In genomic region chr2:73927344-73927743, GRCh38 we compare ENCODE assay signal across 8 cellular contexts. TPM values are rescaled to one million over a fixed set of nuclear protein-coding genes. Genes with fewer than 3 reads are reported as not detected.
DNase-seq lines count a peak whose midpoint lies in the region; ATAC-seq and TF ChIP-seq lines count a peak whose summit lies in the region.

No MANE protein-coding gene starts in this region.

- peaks cover 4% of the 10 kb centered on the region for H3K36me3 ChIP-seq in CD4-positive, CD25-positive, alpha-beta regulatory T cell (ENCODE audit: control insufficient read depth, insufficient read depth, low read length)
- no peaks in the 10 kb centered on the region for H3K36me3 ChIP-seq in PC-3 (ENCODE audit: low read depth, low read length)
- H3K36me3 ChIP-seq in neuronal stem cell (replicated peaks in 1 of 2; ENCODE audit: control insufficient read depth in 2 of 2, insufficient read depth in 2 of 2, low read length in 2 of 2): peaks cover 2 to 30% of the 10 kb centered on the region in 2 donors

- no peak overlapping the region for H3K18ac ChIP-seq in neuronal stem cell (ENCODE audit: low read length)

- H3K14ac ChIP-seq in neuronal stem cell (ENCODE audit: low read length): no peak overlapping the region

- H3K9ac ChIP-seq in PC-3 (ENCODE audit: low read length) (peak overlapping the region; percentile 97), neuronal stem cell (ENCODE audit: low read depth, low read length, poor library complexity) (no peak overlapping the region)

- peaks cover 2% of the 10 kb centered on the region for H3K79me1 ChIP-seq in neuronal stem cell (ENCODE audit: low read depth, low read length)

- WGBS in neuronal stem cell (ENCODE audit: extremely low coverage in 2 of 2, insufficient read length in 2 of 2, insufficient replicate concordance in 1 of 2), 2 donors: no CpG with 5 or more reads among the region's 6 CpGs

- no peak overlapping the region for H2BK15ac ChIP-seq in neuronal stem cell (ENCODE audit: low read length)

- CTCF ChIA-PET in PC-3 (lab: Charles Lee): no interaction called here

- H3K27me3 Mint-ChIP-seq in CD4-positive, CD25-positive, alpha-beta regulatory T cell: peaks cover 9% of the 10 kb centered on the region
- peaks cover 12% of the 10 kb centered on the region for H3K27me3 Mint-ChIP-seq in endothelial cell (ENCODE audit: unreplicated experiment)

- peaks cover 37 to 61% (median 43%) of the 10 kb centered on the region in 4 donors for H3K4me1 Mint-ChIP-seq in CD4-positive, CD25-positive, alpha-beta regulatory T cell
- H3K4me1 Mint-ChIP-seq in endothelial cell (ENCODE audit: unreplicated experiment): peaks cover 25% of the 10 kb centered on the region

- H3K36me3 Mint-ChIP-seq in CD4-positive, CD25-positive, alpha-beta regulatory T cell: peaks cover 24% of the 10 kb centered on the region
- H3K36me3 Mint-ChIP-seq in endothelial cell (ENCODE audit: low read depth, unreplicated experiment): peaks cover 10% of the 10 kb centered on the region

- POLR2A ChIA-PET in PC-3 (lab: Charles Lee; ENCODE audit: unreplicated experiment): interaction anchor here (0.6 kb wide), 2 partner anchors 14 to 57 kb away, joined by 3 read pairs; no protein-coding TSS in a partner anchor

- H3K9me3 ChIP-seq in CD4-positive, CD25-positive, alpha-beta regulatory T cell (ENCODE audit: control insufficient read depth in 2 of 2, low read length in 2 of 2): no peaks in the 10 kb centered on the region
- H3K9me3 ChIP-seq in PC-3 (ENCODE audit: low read length) (no peaks in the 10 kb centered on the region), neuronal stem cell (replicated peaks in 1 of 2; ENCODE audit: control insufficient read depth in 2 of 2, insufficient read depth in 1 of 2, low read depth in 1 of 2, low read length in 2 of 2) (no peaks in the 10 kb centered on the region)

- peak overlapping the region; percentile 89 for H3K4me2 ChIP-seq in PC-3 (ENCODE audit: low read length)
- H3K4me2 ChIP-seq in neuronal stem cell (ENCODE audit: insufficient read depth, low read length, poor library complexity, severe bottlenecking): peak overlapping the region; percentile 63

- no peak overlapping the region for H2BK5ac ChIP-seq in neuronal stem cell (ENCODE audit: low read length)

- BruUV-seq in PC-3 (replicated peaks; lab: Mats Ljungman, UMichigan): no TSS peak

- H3K23ac ChIP-seq in neuronal stem cell (ENCODE audit: low read depth, low read length, poor library complexity): no peak overlapping the region

- H3K27me3 ChIP-seq in CD4-positive, CD25-positive, alpha-beta regulatory T cell (ENCODE audit: control insufficient read depth, insufficient read depth, low read length): no peaks in the 10 kb centered on the region
- no peaks in the 10 kb centered on the region for H3K27me3 ChIP-seq in PC-3 (ENCODE audit: low read length)
- peaks cover 0 to 5% (median 0%) of the 10 kb centered on the region in 3 experiments for H3K27me3 ChIP-seq in neuronal stem cell (ENCODE audit: control insufficient read depth in 3 of 3, insufficient read depth in 3 of 3, low read depth in 1 of 3, low read length in 3 of 3)

- intact Hi-C loops in PC-3 (cut with micrococcal nuclease): loop anchor here (2.0 kb wide), 1 partner anchor 99 kb away; the partner anchor contains the start of gene STAMBP

- H4K8ac ChIP-seq in neuronal stem cell (ENCODE audit: low read depth, low read length): no peak overlapping the region

- peak overlapping the region; percentile 85 for H3K4me3 ChIP-seq in CD4-positive, CD25-positive, alpha-beta regulatory T cell (ENCODE audit: low read depth, low read length)
- H3K4me3 ChIP-seq in PC-3 (ENCODE audit: low read length): peak overlapping the region; percentile 75
- peak overlapping the region; percentile 60 to 90 for H3K4me3 ChIP-seq in neuronal stem cell (ENCODE audit: low read length in 2 of 2)

- no peak overlapping the region for H2BK120ac ChIP-seq in neuronal stem cell (ENCODE audit: low read depth, low read length)

- H3F3A ChIP-seq in PC-3 (ENCODE audit: low read length, unreplicated experiment): no peaks in the 10 kb centered on the region

- H2AFZ ChIP-seq in PC-3 (ENCODE audit: low read length) (peak overlapping the region; percentile 79), neuronal stem cell (ENCODE audit: low read length) (no peak overlapping the region)

- H4K91ac ChIP-seq in neuronal stem cell (ENCODE audit: low read depth, low read length, poor library complexity): no peak overlapping the region

- no peak overlapping the region for H2BK12ac ChIP-seq in neuronal stem cell (ENCODE audit: low read length)

- H3K79me2 ChIP-seq in PC-3 (ENCODE audit: low read length): peaks cover 54% of the 10 kb centered on the region

- no peaks in the 10 kb centered on the region for H3K9me3 Mint-ChIP-seq in CD4-positive, CD25-positive, alpha-beta regulatory T cell
- H3K9me3 Mint-ChIP-seq in endothelial cell (ENCODE audit: unreplicated experiment): no peaks in the 10 kb centered on the region

- no peaks in the 10 kb centered on the region for H3K9me2 ChIP-seq in PC-3 (replicated peaks; ENCODE audit: low read length)

- ATAC-seq in CD4-positive, CD25-positive, alpha-beta regulatory T cell (ENCODE audit: low read depth in 2 of 2): no peak
- no peak for ATAC-seq in PC-3
- ATAC-seq in HG03097 (IDR thresholded peaks at IDR 0.05; ENCODE audit: low FRiP score, unreplicated experiment): no peak
- no peak for ATAC-seq in GM19397 (IDR thresholded peaks at IDR 0.05; ENCODE audit: unreplicated experiment)

- H2AK5ac ChIP-seq in neuronal stem cell (ENCODE audit: low read depth, low read length): no peak overlapping the region

- no peaks in the 10 kb centered on the region for H4K20me1 ChIP-seq in PC-3 (ENCODE audit: low read length)

- no peak for DNase-seq in CD4-positive, CD25-positive, alpha-beta regulatory T cell
- DNase-seq in PC-3: no peak
- no peak for DNase-seq in endothelial cell (ENCODE audit: low spot score)
- DNase-seq in neuronal stem cell (ENCODE audit: low spot score): no peak
- no peak for DNase-seq in activated effector memory CD4-positive, alpha-beta T cell treated with Interleukin-2 at 50 U/mL for 16 hours
- DNase-seq in AML-193 (lab: John Stamatoyannopoulos, UW): no peak

- H3K4me3 Mint-ChIP-seq in CD4-positive, CD25-positive, alpha-beta regulatory T cell: peak overlapping the region; percentile 83 to 98 (median 95)
- H3K4me3 Mint-ChIP-seq in endothelial cell (ENCODE audit: unreplicated experiment): peak overlapping the region; percentile 88

- H3K27ac Mint-ChIP-seq in CD4-positive, CD25-positive, alpha-beta regulatory T cell: peak overlapping the region; percentile 97 to 100 (median 98)
- peak overlapping the region; percentile 98 for H3K27ac Mint-ChIP-seq in endothelial cell (ENCODE audit: unreplicated experiment)

- TF ChIP-seq CTCF in PC-3 (conservative IDR thresholded peaks at IDR 0.05; ENCODE audit: low read depth, low read length): no peak
- TF ChIP-seq CTCF in endothelial cell (IDR thresholded peaks at IDR 0.05; ENCODE audit: unreplicated experiment): no peak

- H3K27ac ChIP-seq in CD4-positive, CD25-positive, alpha-beta regulatory T cell (ENCODE audit: insufficient read depth, low read length, poor library complexity, severe bottlenecking): peak overlapping the region; percentile 97
- H3K27ac ChIP-seq in PC-3 (ENCODE audit: low read length) (peak overlapping the region; percentile 78), neuronal stem cell (replicated peaks; ENCODE audit: low read length) (no peak overlapping the region)

- H3K4me1 ChIP-seq in CD4-positive, CD25-positive, alpha-beta regulatory T cell (ENCODE audit: control insufficient read depth, insufficient read depth, low read length, poor library complexity, severe bottlenecking): peaks cover 46% of the 10 kb centered on the region
- H3K4me1 ChIP-seq in PC-3 (ENCODE audit: insufficient read depth, low read length) (peaks cover 43% of the 10 kb centered on the region), neuronal stem cell (ENCODE audit: control insufficient read depth in 2 of 2, insufficient read depth in 1 of 2, low read depth in 1 of 2, low read length in 2 of 2) (peaks cover 0 to 6% of the 10 kb centered on the region in 2 donors)

- no peak overlapping the region for H3K4ac ChIP-seq in neuronal stem cell (ENCODE audit: low read length)

RNA-seq across cellular contexts. Expression of gene DGUOK, which starts 0.7 kb away (rescaled TPM):
- 43.5 TPM for total RNA-seq in CD4-positive, CD25-positive, alpha-beta regulatory T cell
- 100 to 1,000 TPM; 182 to 226 (median 205) TPM for polyA plus RNA-seq in CD4-positive, CD25-positive, alpha-beta regulatory T cell
- total RNA-seq in PC-3 (2014; rRNA removed): 42.2 and 61.3 TPM in 2 replicates
- 68.3 TPM for total RNA-seq in endothelial cell (ENCODE audit: unreplicated experiment)
- 175 TPM for polyA plus RNA-seq in neuronal stem cell (2013, experiment 1 of 2)
- polyA plus RNA-seq in neuronal stem cell (2013, experiment 2 of 2): 176 TPM

RNA-seq across cellular contexts. Expression of gene ACTG2, which starts 34.5 kb away (rescaled TPM):
- total RNA-seq in CD4-positive, CD25-positive, alpha-beta regulatory T cell: 0.64 TPM
- 1 to 10 TPM; 2.4 to 6.6 (median 3.7) TPM for polyA plus RNA-seq in CD4-positive, CD25-positive, alpha-beta regulatory T cell
- total RNA-seq in PC-3 (2014; rRNA removed) (1.6 and 3.8 TPM in 2 replicates), endothelial cell (ENCODE audit: unreplicated experiment) (8.3 TPM)
- polyA plus RNA-seq in neuronal stem cell (2013, experiment 1 of 2): 0.77 TPM
- polyA plus RNA-seq in neuronal stem cell (2013, experiment 2 of 2): 0.73 TPM

RNA-seq across cellular contexts. Expression of gene TET3, which starts 57.4 kb away (rescaled TPM):
- total RNA-seq in CD4-positive, CD25-positive, alpha-beta regulatory T cell: 26.3 TPM
- polyA plus RNA-seq in CD4-positive, CD25-positive, alpha-beta regulatory T cell: under 1 TPM; 0.22 to 0.30 (median 0.26) TPM
- total RNA-seq in PC-3 (2014; rRNA removed) (6.1 and 10.1 TPM in 2 replicates), endothelial cell (ENCODE audit: unreplicated experiment) (23.0 TPM)
- polyA plus RNA-seq in neuronal stem cell (2013, experiment 1 of 2): 5.1 TPM
- 5.4 TPM for polyA plus RNA-seq in neuronal stem cell (2013, experiment 2 of 2)
